10 cellular contexts compared by ENCODE assay signal in genomic region chr16:31488630-31489564, GRCh38. TPM values are rescaled to one million over a fixed set of nuclear protein-coding genes. Genes with fewer than 3 reads are reported as not detected.
DNase-seq lines count a peak whose midpoint lies in the region; ATAC-seq, FAIRE-seq and TF ChIP-seq lines count a peak whose summit lies in the region.
"Had no signal": no experiment of that assay in that cellular context is flagged by ENCODE, and none has a peak within 500 bp of the region (broad histone marks: within the 10 kb centered on the region; RNA-seq: fewer than 3 reads in every experiment).

No MANE protein-coding gene starts in this region.

- peaks cover 28% of the 10 kb centered on the region for H3K27me3 ChIP-seq in AG04450 (ENCODE audit: control insufficient read depth, insufficient read depth, low read length)
- peaks cover 14 to 54% (median 41%) of the 10 kb centered on the region in 4 experiments for H3K27me3 ChIP-seq in H1 (replicated peaks in 1 of 4; ENCODE audit: control insufficient read depth in 3 of 4, extremely low read depth in 1 of 4, insufficient read depth in 3 of 4, low read length in 3 of 4)
- H3K27me3 ChIP-seq: ovary had no signal

- ATAC-seq in naive thymus-derived CD8-positive, alpha-beta T cell: no peak

- no peak overlapping the region for H3K23ac ChIP-seq in H1 (ENCODE audit: insufficient read length)

- peak overlapping the region; percentile 86 to 95 for H3K4me2 ChIP-seq in H1 (ENCODE audit: insufficient read depth in 1 of 2, low read depth in 2 of 2, low read length in 2 of 2)

- H3K36me3 Mint-ChIP-seq in naive thymus-derived CD8-positive, alpha-beta T cell: peaks cover 0 to 21% (median 10%) of the 10 kb centered on the region in 3 donors

- no peak for DNase-seq in AG04450 (ENCODE audit: low read depth, low spot score)
- DNase-seq in HFF-Myc (ENCODE audit: extremely low read depth, low read depth): no peak
- no peak for DNase-seq in H1 (ENCODE audit: low read depth in 1 of 2, low spot score in 2 of 2)
- peak in 1 of 10 donors; percentile 8 for DNase-seq in naive thymus-derived CD8-positive, alpha-beta T cell
- no peak for DNase-seq in substantia nigra (lab: John Stamatoyannopoulos, UW)
- DNase-seq in COR-L47 (lab: John Stamatoyannopoulos, UW): no peak
- DNase-seq in NCI-H1436 treated with DMSO at 0.1 percent for 48 hours (lab: John Stamatoyannopoulos, UW): no peak
- DNase-seq in activated T-cell treated with anti-CD3 and anti-CD28 coated beads, Interleukin-2, amount 50 U/mL, for 48 hours: no peak

- peaks cover 0 to 8% (median 5%) of the 10 kb centered on the region in 4 experiments; a peak in 5 of 7 replicates for H3K4me1 ChIP-seq in H1 (replicated peaks in 1 of 4; ENCODE audit: control insufficient read depth in 3 of 4, insufficient read depth in 4 of 4, low read length in 3 of 4)

- H2BK12ac ChIP-seq in H1 (ENCODE audit: low read depth, low read length): no peak overlapping the region

- TF ChIP-seq POLR2A in H1 (IDR thresholded peaks at IDR 0.05; ENCODE audit: control extremely low read depth in 1 of 2, low read depth in 2 of 2, low read length in 2 of 2): 0 out of 3 replicates have a peak, but pooled peaks of 1 of the 2 experiments have one; percentile 1

- H2AK5ac ChIP-seq in H1 (ENCODE audit: low read depth, low read length): no peak overlapping the region

- H3K27me3 Mint-ChIP-seq in naive thymus-derived CD8-positive, alpha-beta T cell: no peaks in the 10 kb centered on the region

- H3K27ac Mint-ChIP-seq in naive thymus-derived CD8-positive, alpha-beta T cell: peak overlapping the region in 7 of 10 donors; percentile 38 to 87 (median 63)
- H3K27ac Mint-ChIP-seq: activated CD8-positive, alpha-beta memory T cell treated with anti-CD3 and anti-CD28 coated beads, Interleukin-2, amount 10 ng/mL, durations not matched to agents 7 days and 5 days had no signal

- no peak overlapping the region for H3K4ac ChIP-seq in H1 (replicated peaks; ENCODE audit: insufficient read length, low read depth, low read length)

- H3K4me1 Mint-ChIP-seq in naive thymus-derived CD8-positive, alpha-beta T cell: peaks cover 5 to 24% (median 18%) of the 10 kb centered on the region in 4 donors

- H3K4me3 ChIP-seq in AG04450 (ENCODE audit: low read depth, low read length): peak overlapping the region; percentile 56; the same call in 1 of the 2 replicates
- H3K4me3 ChIP-seq in HFF-Myc (replicated peaks; ENCODE audit: low read depth, low read length): peak overlapping the region; percentile 34
- H3K4me3 ChIP-seq in H1 (ENCODE audit: extremely low read depth in 1 of 4, insufficient read depth in 2 of 4, low read depth in 3 of 4, low read length in 4 of 4): peak overlapping the region; percentile 44 to 64 (median 54); a peak in 6 of 8 replicates

- 64% methylated on average over 65 of the region's 66 CpGs; no CpG with 5 or more reads in 1 of the 2 experiments for WGBS in H1 (ENCODE audit: extremely low coverage in 1 of 2, insufficient coverage in 1 of 2, insufficient read length in 1 of 2, insufficient replicate concordance in 2 of 2, low coverage in 1 of 2, low lambda C conversion rate in 2 of 2, missing lambda C conversion rate in 1 of 2), 2 experiments

- H3K36me3 ChIP-seq in H1 (ENCODE audit: control insufficient read depth in 2 of 4, insufficient read depth in 4 of 4, low read length in 3 of 4): peaks cover 0 to 6% (median 0%) of the 10 kb centered on the region in 4 experiments; a peak in 2 of 8 replicates
- H3K36me3 ChIP-seq: ovary had no signal

- TF ChIP-seq EP300 in H1 (IDR thresholded peaks at IDR 0.05; ENCODE audit: borderline replicate concordance in 1 of 2, low read depth in 2 of 2, low read length in 2 of 2): no peak

- H2BK5ac ChIP-seq in H1 (ENCODE audit: low read depth, low read length): no peak overlapping the region

- no peak overlapping the region for H2BK120ac ChIP-seq in H1 (replicated peaks; ENCODE audit: low read depth, low read length)

- POLR2A ChIA-PET in AG04450 (lab: Yijun Ruan, JAX) (interaction anchor here (1.0 kb wide), 1 partner anchor 18 kb away, joined by 3 read pairs; no protein-coding TSS in a partner anchor), H1 (lab: Charles Lee; ENCODE audit: partially characterized antibody) (interaction anchor here (0.6 to 7.9 kb wide), 14 partner anchors 9 to 522 kb away, joined by 3 to 69 read pairs (median 5); partner anchors contain the start of genes ARMC5 and RUSF1)
- POLR2A ChIA-PET in naive thymus-derived CD8-positive, alpha-beta T cell (lab: Charles Lee): interaction anchor here (0.8 to 6.1 kb wide), 12 partner anchors 9 to 381 kb away, joined by 3 to 67 read pairs (median 4); partner anchors contain the start of genes ARMC5 and RUSF1

- CTCF ChIA-PET in AG04450 (lab: Charles Lee): interaction anchor here (1.8 kb wide), 1 partner anchor 28 kb away, joined by 5 read pairs; no protein-coding TSS in a partner anchor
- CTCF ChIA-PET in H1 (lab: Charles Lee; ENCODE audit: partially characterized antibody): interaction anchor here (1.4 to 3.0 kb wide), 7 partner anchors 8 to 223 kb away, joined by 3 to 12 read pairs (median 7); no protein-coding TSS in a partner anchor

- H2BK15ac ChIP-seq in H1 (ENCODE audit: low read length): no peak overlapping the region

- H3K14ac ChIP-seq in H1 (ENCODE audit: insufficient read length): no peak overlapping the region

- H3K9me3 ChIP-seq in AG04450 (ENCODE audit: control insufficient read depth, insufficient read depth, low read length): no peaks in the 10 kb centered on the region; the same call in 1 of the 2 replicates
- H3K9me3 ChIP-seq in H1 (ENCODE audit: insufficient read depth in 2 of 2, low read depth in 1 of 2, low read length in 1 of 2): no peaks in the 10 kb centered on the region
- H3K9me3 ChIP-seq: ovary had no signal

- no peaks in the 10 kb centered on the region for H3K79me2 ChIP-seq in H1 (ENCODE audit: control insufficient read depth in 1 of 2, insufficient read depth in 2 of 2, low read length in 2 of 2)

- H2AFZ ChIP-seq in H1 (ENCODE audit: low read length): no peak overlapping the region

- TF ChIP-seq RAD21 in H1 (IDR thresholded peaks at IDR 0.05 in 1 of 2, conservative IDR thresholded peaks at IDR 0.05 in 1 of 2; ENCODE audit: low read depth in 2 of 2, low read length in 2 of 2): peak; percentile 24 to 28; a peak in 3 of 4 replicates

- no peak overlapping the region; the same call in 1 of the 2 replicates for H3K18ac ChIP-seq in H1 (ENCODE audit: extremely low read depth, low read length)

- peak overlapping the region; percentile 80; the same call in 1 of the 2 replicates for H4K8ac ChIP-seq in H1 (ENCODE audit: extremely low read depth, insufficient read depth, low read length)

- no peak overlapping the region; a peak in 1 of 7 replicates for H3K9ac ChIP-seq in H1 (replicated peaks in 1 of 4; ENCODE audit: extremely low read depth in 1 of 4, low read depth in 3 of 4, low read length in 3 of 4)

- H3K9me3 Mint-ChIP-seq in naive thymus-derived CD8-positive, alpha-beta T cell: no peaks in the 10 kb centered on the region

- no peak overlapping the region for H2BK20ac ChIP-seq in H1 (ENCODE audit: low read length)

- TF ChIP-seq CTCF in AG04450 (IDR thresholded peaks at IDR 0.05; ENCODE audit: low read depth, low read length) (no peak), HFF-Myc (IDR thresholded peaks at IDR 0.05; ENCODE audit: low read depth, low read length, missing control alignments) (no peak), H1 (IDR thresholded peaks at IDR 0.05; ENCODE audit: control extremely low read depth in 1 of 3, insufficient read depth in 1 of 3, low read depth in 1 of 3, low read length in 3 of 3) (no peak)

- FAIRE-seq in H1 (lab: Jason Lieb, UNC): no peak

- H3K79me1 ChIP-seq in H1 (ENCODE audit: low read depth, low read length): no peaks in the 10 kb centered on the region

- peak overlapping the region; percentile 16 to 77 (median 52) for H3K4me3 Mint-ChIP-seq in naive thymus-derived CD8-positive, alpha-beta T cell

- peak overlapping the region; percentile 91 for H4K91ac ChIP-seq in H1 (replicated peaks; ENCODE audit: insufficient read length, low read length)

- peaks cover 0 to 18% of the 10 kb centered on the region in 2 experiments for H4K20me1 ChIP-seq in H1 (replicated peaks in 1 of 2; ENCODE audit: control insufficient read depth in 1 of 2, insufficient read depth in 2 of 2, low read length in 2 of 2)

- no peak overlapping the region for H3K27ac ChIP-seq in AG04450 (ENCODE audit: low read depth, low read length)
- no peak overlapping the region for H3K27ac ChIP-seq in H1 (ENCODE audit: low read depth, low read length)
- H3K27ac ChIP-seq in substantia nigra (ENCODE audit: low read depth, low read length, poor library complexity, severe bottlenecking): no peak overlapping the region
- H3K27ac ChIP-seq: ovary had no signal

- no peak overlapping the region for H4K5ac ChIP-seq in H1 (ENCODE audit: insufficient read length, low read depth, low read length)

- H3K23me2 ChIP-seq in H1 (ENCODE audit: low read depth, low read length): peaks cover 15% of the 10 kb centered on the region

- H3K56ac ChIP-seq in H1 (replicated peaks; ENCODE audit: insufficient read length, low read depth, low read length): no peak overlapping the region

RNA-seq across cellular contexts. Expression of gene SLC5A2, which starts 6.0 kb away (rescaled TPM):
- polyA plus RNA-seq in AG04450 (2011; rRNA removed): not detected in 2 replicates
- polyA minus RNA-seq in AG04450 (2011; rRNA and poly(A)+ RNA removed): 0.18 TPM in 1 of 2 replicates, not detected in the other
- total RNA-seq in H1 (2021; fragmentation: NEBNext Ultra II Directional; extraction: Animal tissue kit (Norgen Biotek cat#: 25700)): 0.56 and 1.1 TPM in 2 replicates
- polyA plus RNA-seq in H1 (2011; rRNA removed): 4.1 and 4.4 TPM in 2 replicates
- polyA plus RNA-seq in H1 (2011; cell fraction: cytosol; rRNA removed): 2.4 TPM
- polyA plus RNA-seq in H1 (2011; cell fraction: nucleus; rRNA removed): 5.1 TPM
- 3.1 to 5.5 TPM (median 4.1 TPM) in 4 replicates for polyA plus RNA-seq in H1 (2012, experiment 1 of 2)
- 2.7 TPM for polyA plus RNA-seq in H1 (2012, experiment 2 of 2)
- polyA plus RNA-seq in H1 (2013, experiment 1 of 2): 1.0 TPM
- 0.77 TPM for polyA plus RNA-seq in H1 (2013, experiment 2 of 2)
- 1.4 and 1.8 TPM in 2 replicates for polyA minus RNA-seq in H1 (2011; rRNA and poly(A)+ RNA removed)
- polyA minus RNA-seq in H1 (2011; cell fraction: cytosol; rRNA and poly(A)+ RNA removed): 0.81 TPM
- polyA minus RNA-seq in H1 (2011; cell fraction: nucleus; rRNA and poly(A)+ RNA removed): 5.9 TPM
- 1 to 10 TPM; 3.5 to 4.7 TPM for total RNA-seq in naive thymus-derived CD8-positive, alpha-beta T cell
- polyA plus RNA-seq in naive thymus-derived CD8-positive, alpha-beta T cell: 1 to 10 TPM; 2.3 to 2.5 (median 2.5) TPM
- total RNA-seq: activated CD8-positive, alpha-beta memory T cell treated with anti-CD3 and anti-CD28 coated beads, Interleukin-2, amount 10 ng/mL, durations not matched to agents 7 days and 5 days had no signal

RNA-seq across cellular contexts. Expression of gene TGFB1I1, which starts 16.9 kb away (rescaled TPM):
- 42.4 and 63.4 TPM in 2 replicates for polyA plus RNA-seq in AG04450 (2011; rRNA removed)
- polyA minus RNA-seq in AG04450 (2011; rRNA and poly(A)+ RNA removed): 65.9 and 76.4 TPM in 2 replicates
- total RNA-seq in H1 (2021; fragmentation: NEBNext Ultra II Directional; extraction: Animal tissue kit (Norgen Biotek cat#: 25700)): 5.8 and 7.0 TPM in 2 replicates
- polyA plus RNA-seq in H1 (2011; rRNA removed): 4.8 and 5.6 TPM in 2 replicates
- polyA plus RNA-seq in H1 (2011; cell fraction: cytosol; rRNA removed): 2.8 TPM
- polyA plus RNA-seq in H1 (2011; cell fraction: nucleus; rRNA removed): 5.2 TPM
- polyA plus RNA-seq in H1 (2012, experiment 1 of 2): 3.1 to 6.8 TPM (median 6.4 TPM) in 4 replicates
- 6.7 TPM for polyA plus RNA-seq in H1 (2012, experiment 2 of 2)
- polyA plus RNA-seq in H1 (2013, experiment 1 of 2): 5.6 TPM
- 5.3 TPM for polyA plus RNA-seq in H1 (2013, experiment 2 of 2)
- 1.4 and 3.4 TPM in 2 replicates for polyA minus RNA-seq in H1 (2011; rRNA and poly(A)+ RNA removed)
- polyA minus RNA-seq in H1 (2011; cell fraction: cytosol; rRNA and poly(A)+ RNA removed): 4.8 TPM
- polyA minus RNA-seq in H1 (2011; cell fraction: nucleus; rRNA and poly(A)+ RNA removed): 5.4 TPM
- under 1 TPM; 0.58 to 0.68 TPM for total RNA-seq in naive thymus-derived CD8-positive, alpha-beta T cell
- polyA plus RNA-seq in naive thymus-derived CD8-positive, alpha-beta T cell: under 1 TPM; 0.08 to 0.22 (median 0.20) TPM

RNA-seq across cellular contexts. Expression of gene RUSF1, which starts 19.3 kb away (rescaled TPM):
- polyA plus RNA-seq in AG04450 (2011; rRNA removed) (32.2 and 38.6 TPM in 2 replicates), H1 (2011; rRNA removed) (33.7 and 53.0 TPM in 2 replicates)
- 47.4 and 52.5 TPM in 2 replicates for polyA minus RNA-seq in AG04450 (2011; rRNA and poly(A)+ RNA removed)
- 20.3 and 22.5 TPM in 2 replicates for total RNA-seq in H1 (2021; fragmentation: NEBNext Ultra II Directional; extraction: Animal tissue kit (Norgen Biotek cat#: 25700))
- 34.5 TPM for polyA plus RNA-seq in H1 (2011; cell fraction: cytosol; rRNA removed)
- polyA plus RNA-seq in H1 (2011; cell fraction: nucleus; rRNA removed): 88.5 TPM
- 19.4 to 40.1 TPM (median 32.8 TPM) in 4 replicates for polyA plus RNA-seq in H1 (2012, experiment 1 of 2)
- polyA plus RNA-seq in H1 (2012, experiment 2 of 2): 28.2 TPM
- polyA plus RNA-seq in H1 (2013, experiment 1 of 2): 32.5 TPM
- 34.6 TPM for polyA plus RNA-seq in H1 (2013, experiment 2 of 2)
- 27.5 and 40.1 TPM in 2 replicates for polyA minus RNA-seq in H1 (2011; rRNA and poly(A)+ RNA removed)
- polyA minus RNA-seq in H1 (2011; cell fraction: cytosol; rRNA and poly(A)+ RNA removed): 16.2 TPM
- 41.8 TPM for polyA minus RNA-seq in H1 (2011; cell fraction: nucleus; rRNA and poly(A)+ RNA removed)
- 100 to 1,000 TPM; 108 to 110 TPM for total RNA-seq in naive thymus-derived CD8-positive, alpha-beta T cell
- 10 to 100 TPM; 15.3 to 28.6 (median 22.3) TPM for polyA plus RNA-seq in naive thymus-derived CD8-positive, alpha-beta T cell

RNA-seq across cellular contexts. Expression of gene ARMC5, which starts 29.6 kb away (rescaled TPM):
- 2.9 and 4.2 TPM in 2 replicates for polyA plus RNA-seq in AG04450 (2011; rRNA removed)
- polyA minus RNA-seq in AG04450 (2011; rRNA and poly(A)+ RNA removed): 3.4 and 3.9 TPM in 2 replicates
- 8.7 and 8.9 TPM in 2 replicates for total RNA-seq in H1 (2021; fragmentation: NEBNext Ultra II Directional; extraction: Animal tissue kit (Norgen Biotek cat#: 25700))
- polyA plus RNA-seq in H1 (2011; rRNA removed): 7.8 and 16.4 TPM in 2 replicates
- 7.8 TPM for polyA plus RNA-seq in H1 (2011; cell fraction: cytosol; rRNA removed)
- 29.9 TPM for polyA plus RNA-seq in H1 (2011; cell fraction: nucleus; rRNA removed)
- polyA plus RNA-seq in H1 (2012, experiment 1 of 2): 5.1 to 9.5 TPM (median 8.8 TPM) in 4 replicates
- polyA plus RNA-seq in H1 (2012, experiment 2 of 2): 7.5 TPM
- polyA plus RNA-seq in H1 (2013, experiment 1 of 2): 7.8 TPM
- polyA plus RNA-seq in H1 (2013, experiment 2 of 2): 6.2 TPM
- polyA minus RNA-seq in H1 (2011; rRNA and poly(A)+ RNA removed): 3.4 TPM in 2 replicates
- 5.3 TPM for polyA minus RNA-seq in H1 (2011; cell fraction: cytosol; rRNA and poly(A)+ RNA removed)
- polyA minus RNA-seq in H1 (2011; cell fraction: nucleus; rRNA and poly(A)+ RNA removed): 10.0 TPM
- 10 to 100 TPM; 11.1 to 12.0 TPM for total RNA-seq in naive thymus-derived CD8-positive, alpha-beta T cell
- polyA plus RNA-seq in naive thymus-derived CD8-positive, alpha-beta T cell: 1 to 10 TPM; 6.2 to 9.8 (median 8.0) TPM

RNA-seq across cellular contexts. Expression of gene AHSP, which starts 38.8 kb away (rescaled TPM):
- not detected in 2 replicates for polyA plus RNA-seq in AG04450 (2011; rRNA removed)
- polyA minus RNA-seq in AG04450 (2011; rRNA and poly(A)+ RNA removed): not detected in 2 replicates
- 0.91 and 1.4 TPM in 2 replicates for total RNA-seq in H1 (2021; fragmentation: NEBNext Ultra II Directional; extraction: Animal tissue kit (Norgen Biotek cat#: 25700))
- polyA plus RNA-seq in H1 (2011; rRNA removed): 4.8 and 15.3 TPM in 2 replicates
- polyA plus RNA-seq in H1 (2011; cell fraction: cytosol; rRNA removed): 4.2 TPM
- 13.1 TPM for polyA plus RNA-seq in H1 (2011; cell fraction: nucleus; rRNA removed)
- polyA plus RNA-seq in H1 (2012, experiment 1 of 2): 5.3 to 7.0 TPM (median 6.1 TPM) in 4 replicates
- polyA plus RNA-seq in H1 (2012, experiment 2 of 2): 4.5 TPM
- 11.1 TPM for polyA plus RNA-seq in H1 (2013, experiment 1 of 2)
- polyA plus RNA-seq in H1 (2013, experiment 2 of 2): 8.3 TPM
- 0.88 and 2.4 TPM in 2 replicates for polyA minus RNA-seq in H1 (2011; rRNA and poly(A)+ RNA removed)
- polyA minus RNA-seq in H1 (2011; cell fraction: cytosol; rRNA and poly(A)+ RNA removed): not detected
- polyA minus RNA-seq in H1 (2011; cell fraction: nucleus; rRNA and poly(A)+ RNA removed): not detected
- not detected for total RNA-seq in naive thymus-derived CD8-positive, alpha-beta T cell
- polyA plus RNA-seq in naive thymus-derived CD8-positive, alpha-beta T cell: not detected
- total RNA-seq: activated CD8-positive, alpha-beta memory T cell treated with anti-CD3 and anti-CD28 coated beads, Interleukin-2, amount 10 ng/mL, durations not matched to agents 7 days and 5 days; ovary had no signal
- polyA plus RNA-seq: ovary had no signal
